ENCODE assay signal across 27 cellular contexts in the genomic region with DNA sequence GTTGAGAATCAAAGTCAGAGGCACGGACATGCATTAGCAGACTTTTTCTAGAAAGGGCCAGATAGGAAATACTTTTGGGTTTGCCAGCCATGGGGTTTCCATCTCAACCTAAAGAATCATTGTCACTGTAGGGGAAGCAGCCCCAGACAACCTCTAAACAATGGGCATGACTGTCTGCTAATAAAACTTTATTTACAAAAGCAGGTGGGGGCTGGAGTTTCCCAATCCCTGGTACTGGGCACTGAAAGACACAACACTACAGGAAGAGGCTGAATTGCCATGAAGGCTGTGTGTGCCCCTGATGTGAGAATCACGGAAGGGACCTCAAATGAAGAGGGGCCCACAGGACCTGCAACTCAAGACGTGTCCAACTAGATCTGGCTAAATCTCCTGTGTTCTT.
DNase-seq lines count a peak whose midpoint lies in the region; ATAC-seq, FAIRE-seq and TF ChIP-seq lines count a peak whose summit lies in the region.
"Had no signal": no experiment of that assay in that cellular context is flagged by ENCODE, and none has a peak within 500 bp of the region (broad histone marks: within the 10 kb centered on the region; RNA-seq: fewer than 3 reads in every experiment).

No MANE protein-coding gene starts in this region.

- H4K20me1 ChIP-seq in GM12878 (ENCODE audit: control insufficient read depth, insufficient read depth) = no peaks in the 10 kb centered on the region; the same call in 1 of the 2 replicates

- SMC1A ChIA-PET in GM12878 (lab: Charles Lee; ENCODE audit: uncharacterized antibody, unreplicated experiment) = interaction anchor here (1.0 to 1.6 kb wide), 2 partner anchors 8 to 22 kb away, joined by 3 to 4 read pairs; no protein-coding TSS in a partner anchor

- H3K9me3 ChIP-seq in HUES6 (ENCODE audit: control insufficient read depth, insufficient read depth, low read depth, low read length) (no peaks in the 10 kb centered on the region), GM12878 (replicated peaks; ENCODE audit: control insufficient read depth, insufficient read depth, low read length) (no peaks in the 10 kb centered on the region)
- H3K9me3 ChIP-seq: A549, suprapubic skin had no signal

- BruUV-seq in GM12878 (replicated peaks; lab: Mats Ljungman, UMichigan) = no TSS peak

- POLR2A ChIA-PET in GM12878 (lab: Charles Lee) = no interaction called here

- WGBS in GM12878 (ENCODE audit: insufficient coverage, insufficient replicate concordance, low lambda C conversion rate, missing lambda C conversion rate) = 78% methylated on average over 3 of the region's 3 CpGs

- RAD21 ChIA-PET in GM12878 (lab: Charles Lee; ENCODE audit: unreplicated experiment) = no interaction called here

- in situ Hi-C loops in GM12878 (cut with MboI) = no loop called here

- peaks cover 53% of the 10 kb centered on the region for H3K4me1 Mint-ChIP-seq in activated CD8-positive, alpha-beta memory T cell treated with anti-CD3 and anti-CD28 coated beads, Interleukin-2, amount 10 ng/mL, durations not matched to agents 7 days and 5 days
- H3K4me1 Mint-ChIP-seq in natural killer cell = peaks cover 26 to 28% of the 10 kb centered on the region in 2 donors

- H3K27ac Mint-ChIP-seq in activated CD8-positive, alpha-beta memory T cell treated with anti-CD3 and anti-CD28 coated beads, Interleukin-2, amount 10 ng/mL, durations not matched to agents 7 days and 5 days = peak overlapping the region; percentile 44
- peak overlapping the region; percentile 67 to 69 for H3K27ac Mint-ChIP-seq in natural killer cell

- DNase-seq in activated CD8-positive, alpha-beta memory T cell treated with anti-CD3 and anti-CD28 coated beads, Interleukin-2, amount 10 ng/mL, durations not matched to agents 7 days and 5 days = no peak
- no peak for DNase-seq in activated CD8-positive, alpha-beta memory T cell treated with anti-CD3 and anti-CD28 coated beads, Interleukin-2, amount 50 U/mL, for 48 hours
- DNase-seq in GM12878 (ENCODE audit: low read depth, low spot score) = no peak
- DNase-seq in natural killer cell = no peak
- DNase-seq in AG08396 (ENCODE audit: low spot score) = no peak
- no peak for DNase-seq in NCI-H128 (lab: John Stamatoyannopoulos, UW; ENCODE audit: unreplicated experiment)
- no peak for DNase-seq in GM19240 (ENCODE audit: insufficient read length, low spot score)
- DNase-seq: activated CD4-positive, alpha-beta T cell treated with anti-CD3 and anti-CD28 coated beads, Interleukin-2, amount 50 U/mL, for 4 hours; activated T-cell treated with anti-CD3 and anti-CD28 coated beads, Interleukin-2, amount 50 U/mL, for 4 hours; Calu3; glutamatergic neuron; kidney glomerular epithelial cell; MM.1S; NCI-H1417 treated with DMSO at 0.1 percent for 48 hours; NCI-H446; occipital lobe; OCI-M1; WERI-Rb-1 had no signal

- no peaks in the 10 kb centered on the region for H3K9me3 Mint-ChIP-seq in activated CD8-positive, alpha-beta memory T cell treated with anti-CD3 and anti-CD28 coated beads, Interleukin-2, amount 10 ng/mL, durations not matched to agents 7 days and 5 days (ENCODE audit: low read depth)
- H3K9me3 Mint-ChIP-seq in natural killer cell = no peaks in the 10 kb centered on the region
- H3K9me3 Mint-ChIP-seq: activated T-cell treated with anti-CD3 and anti-CD28 coated beads, Interleukin-2, amount 50 U/mL, for 4 hours; central memory CD8-positive, alpha-beta T cell had no signal

- ATAC-seq in activated CD8-positive, alpha-beta memory T cell treated with anti-CD3 and anti-CD28 coated beads, Interleukin-2, amount 10 ng/mL, durations not matched to agents 7 days and 5 days = no peak
- no peak for ATAC-seq in GM12878
- ATAC-seq in natural killer cell = no peak
- ATAC-seq: A549; activated T-cell treated with anti-CD3 and anti-CD28 coated beads, Interleukin-2, amount 50 U/mL, for 4 hours; HCT116; Right ventricle myocardium inferior had no signal

- H2AFZ ChIP-seq in GM12878 (ENCODE audit: control insufficient read depth, low read depth, low read length) = no peak overlapping the region

- TF ChIP-seq POLR2A in GM12878 (IDR thresholded peaks at IDR 0.05; ENCODE audit: low read depth, low read length) = no peak

- no peak overlapping the region for H3K4me3 ChIP-seq in HUES6 (ENCODE audit: low read depth, low read length)
- no peak overlapping the region for H3K4me3 ChIP-seq in GM12878
- H3K4me3 ChIP-seq: A549, lung, suprapubic skin had no signal

- peak overlapping the region; percentile 2; the same call in 1 of the 2 replicates for H3K27ac ChIP-seq in HUES6 (ENCODE audit: low read depth, low read length)
- H3K27ac ChIP-seq in GM12878 (ENCODE audit: control insufficient read depth, insufficient read depth) = no peak overlapping the region
- H3K27ac ChIP-seq: A549, suprapubic skin, WERI-Rb-1 had no signal

- CTCF ChIA-PET in activated CD8-positive, alpha-beta memory T cell treated with anti-CD3 and anti-CD28 coated beads, Interleukin-2, amount 10 ng/mL, durations not matched to agents 7 days and 5 days (lab: Charles Lee) = no interaction called here
- CTCF ChIA-PET in GM12878 (lab: Yijun Ruan, JAX) = interaction anchor here (1.0 kb wide), 1 partner anchor 111 kb away, joined by 4 read pairs; a partner anchor contains a TSS

- H3K9ac ChIP-seq in HUES6 (ENCODE audit: low read length) (peak overlapping the region; percentile 21), GM12878 (ENCODE audit: control insufficient read depth, insufficient read depth, low read length) (no peak overlapping the region)

- H3K27me3 Mint-ChIP-seq in activated CD8-positive, alpha-beta memory T cell treated with anti-CD3 and anti-CD28 coated beads, Interleukin-2, amount 10 ng/mL, durations not matched to agents 7 days and 5 days = no peaks in the 10 kb centered on the region
- no peaks in the 10 kb centered on the region for H3K27me3 Mint-ChIP-seq in natural killer cell (ENCODE audit: low read depth in 2 of 2)
- H3K27me3 Mint-ChIP-seq: central memory CD8-positive, alpha-beta T cell had no signal

- peaks cover 6% of the 10 kb centered on the region for H3K79me2 ChIP-seq in GM12878 (ENCODE audit: control insufficient read depth, insufficient read depth, low read length)

- H3K4me2 ChIP-seq in GM12878 (ENCODE audit: control insufficient read depth, insufficient read depth) = no peak overlapping the region
- H3K4me2 ChIP-seq: A549 had no signal

- peaks cover 71% of the 10 kb centered on the region for H3K36me3 Mint-ChIP-seq in activated CD8-positive, alpha-beta memory T cell treated with anti-CD3 and anti-CD28 coated beads, Interleukin-2, amount 10 ng/mL, durations not matched to agents 7 days and 5 days
- peaks cover 14% of the 10 kb centered on the region for H3K36me3 Mint-ChIP-seq in natural killer cell

- H3K27me3 ChIP-seq in HUES6 (ENCODE audit: control insufficient read depth, insufficient read depth, low read length) (no peaks in the 10 kb centered on the region), GM12878 (replicated peaks in 1 of 2; ENCODE audit: control insufficient read depth in 2 of 2, insufficient read depth in 2 of 2, low read length in 1 of 2) (no peaks in the 10 kb centered on the region)
- H3K27me3 ChIP-seq: suprapubic skin had no signal

- no peak for FAIRE-seq in GM12878 (lab: Jason Lieb, UNC)
- FAIRE-seq: A549, GM12892, urothelium cell line had no signal

- no peak for TF ChIP-seq EP300 in GM12878 (IDR thresholded peaks at IDR 0.05; ENCODE audit: borderline replicate concordance in 1 of 2, control insufficient read depth in 1 of 2, low read depth in 2 of 2, low read length in 2 of 2)

- intact Hi-C loops in GM12878 (cut with micrococcal nuclease; ENCODE audit: unreplicated experiment) = no loop called here
- intact Hi-C loops in natural killer cell (cut with micrococcal nuclease) = no loop called here

- H3K4me3 Mint-ChIP-seq in activated CD8-positive, alpha-beta memory T cell treated with anti-CD3 and anti-CD28 coated beads, Interleukin-2, amount 10 ng/mL, durations not matched to agents 7 days and 5 days = no peak overlapping the region
- H3K4me3 Mint-ChIP-seq in natural killer cell = no peak overlapping the region
- H3K4me3 Mint-ChIP-seq: activated T-cell treated with anti-CD3 and anti-CD28 coated beads, Interleukin-2, amount 50 U/mL, for 4 hours; central memory CD8-positive, alpha-beta T cell had no signal

- TF ChIP-seq RAD21 in GM12878 (IDR thresholded peaks at IDR 0.05; ENCODE audit: insufficient read depth, low read depth, low read length) = no peak

- H3K4me1 ChIP-seq in HUES6 (ENCODE audit: control insufficient read depth, insufficient read depth, low read length) = peaks cover 34% of the 10 kb centered on the region
- H3K4me1 ChIP-seq in GM12878 (ENCODE audit: control insufficient read depth, insufficient read depth, low read length) = peaks cover 18% of the 10 kb centered on the region
- H3K4me1 ChIP-seq: A549 had no signal

- H3K36me3 ChIP-seq in HUES6 (ENCODE audit: control insufficient read depth, insufficient read depth, low read length) = peaks cover 59% of the 10 kb centered on the region
- peaks cover 52 to 58% of the 10 kb centered on the region in 2 experiments for H3K36me3 ChIP-seq in GM12878 (ENCODE audit: control insufficient read depth in 2 of 2, insufficient read depth in 2 of 2, low read length in 1 of 2)

- no peak for TF ChIP-seq CTCF in GM12878 (IDR thresholded peaks at IDR 0.05 in 2 of 3, conservative IDR thresholded peaks at IDR 0.05 in 1 of 3; ENCODE audit: control insufficient read depth in 2 of 3, extremely low read depth in 1 of 3, insufficient read depth in 1 of 3, low read depth in 3 of 3, low read length in 3 of 3)
- no peak for TF ChIP-seq CTCF in natural killer cell (IDR thresholded peaks at IDR 0.05)
